2 cellular contexts compared by ENCODE assay signal in the genomic region with DNA sequence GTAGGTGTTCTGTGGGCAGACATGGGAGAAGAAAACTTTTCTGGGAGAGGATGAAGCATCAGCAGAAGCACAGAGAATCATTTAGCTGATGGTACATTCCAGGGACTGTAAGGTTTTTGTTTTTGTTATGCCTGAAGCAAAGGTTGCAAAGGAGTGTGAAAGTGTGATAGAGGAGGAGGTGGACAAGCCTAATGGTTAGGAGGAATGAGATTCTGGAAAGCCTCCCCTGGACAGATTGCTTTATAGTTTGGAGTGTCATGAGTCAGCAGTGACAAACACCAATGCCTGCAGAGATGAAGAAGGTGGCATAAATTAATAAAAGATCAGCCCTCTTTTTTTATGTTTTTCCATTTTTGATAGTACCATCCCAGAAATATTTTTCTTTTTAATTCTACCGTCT.
TF ChIP-seq lines count a peak whose summit lies in the region.

No MANE protein-coding gene starts in this region.

TF ChIP-seq in GM23338, 12 proteins besides CTCF, POLR2A, EP300 and RAD21 (continued from another document):
- TF ChIP-seq REST (IDR thresholded peaks at IDR 0.05; ENCODE audit: unreplicated experiment), result no peak
- TF ChIP-seq ZNF114 (CRISPR knock-in tag; IDR thresholded peaks at IDR 0.05), result no peak
- TF ChIP-seq ZNF331 (CRISPR knock-in tag; IDR thresholded peaks at IDR 0.05; ENCODE audit: low read depth), result no peak
- TF ChIP-seq POLR2AphosphoS5 (IDR thresholded peaks at IDR 0.05; ENCODE audit: low read depth), result no peak
- TF ChIP-seq ZNF462 (CRISPR knock-in tag; IDR thresholded peaks at IDR 0.05), result no peak
- no peak for TF ChIP-seq EZH2phosphoT487 (IDR thresholded peaks at IDR 0.05; ENCODE audit: unreplicated experiment)
- no peak for TF ChIP-seq ETS1 (IDR thresholded peaks at IDR 0.05)
- no peak for TF ChIP-seq STAT1 (IDR thresholded peaks at IDR 0.05; ENCODE audit: unreplicated experiment)
- TF ChIP-seq EZH2 (IDR thresholded peaks at IDR 0.05; ENCODE audit: low read depth, unreplicated experiment), result no peak

TF ChIP-seq in HepG2, 621 proteins besides CTCF, POLR2A, EP300 and RAD21 (continued from another document):
- TF ChIP-seq MAZ (IDR thresholded peaks at IDR 0.05; ENCODE audit: borderline replicate concordance, low read depth, low read length) (no peak), MAZ (CRISPR knock-in tag; IDR thresholded peaks at IDR 0.05; ENCODE audit: low read depth) (no peak), CENPT (CRISPR knock-in tag; IDR thresholded peaks at IDR 0.05; ENCODE audit: low read depth) (no peak), POLR2G (IDR thresholded peaks at IDR 0.05; ENCODE audit: low read depth, low read length) (no peak), ZNF816 (CRISPR knock-in tag; IDR thresholded peaks at IDR 0.05; ENCODE audit: borderline replicate concordance) (no peak), SMYD3 (CRISPR knock-in tag; IDR thresholded peaks at IDR 0.05) (no peak), ELF1 (CRISPR knock-in tag; IDR thresholded peaks at IDR 0.05) (no peak), ZNF747 (CRISPR knock-in tag; IDR thresholded peaks at IDR 0.05; ENCODE audit: borderline replicate concordance) (no peak), KDM1A (CRISPR knock-in tag; IDR thresholded peaks at IDR 0.05) (no peak), PRDM4 (CRISPR knock-in tag; IDR thresholded peaks at IDR 0.05; ENCODE audit: borderline replicate concordance) (no peak), MNT (IDR thresholded peaks at IDR 0.05) (no peak), ATF7-NPFF (CRISPR knock-in tag; IDR thresholded peaks at IDR 0.05; ENCODE audit: low read depth) (no peak), ARNT2 (CRISPR knock-in tag; IDR thresholded peaks at IDR 0.05; ENCODE audit: low read depth) (no peak)
- TF ChIP-seq, protein P1, sequence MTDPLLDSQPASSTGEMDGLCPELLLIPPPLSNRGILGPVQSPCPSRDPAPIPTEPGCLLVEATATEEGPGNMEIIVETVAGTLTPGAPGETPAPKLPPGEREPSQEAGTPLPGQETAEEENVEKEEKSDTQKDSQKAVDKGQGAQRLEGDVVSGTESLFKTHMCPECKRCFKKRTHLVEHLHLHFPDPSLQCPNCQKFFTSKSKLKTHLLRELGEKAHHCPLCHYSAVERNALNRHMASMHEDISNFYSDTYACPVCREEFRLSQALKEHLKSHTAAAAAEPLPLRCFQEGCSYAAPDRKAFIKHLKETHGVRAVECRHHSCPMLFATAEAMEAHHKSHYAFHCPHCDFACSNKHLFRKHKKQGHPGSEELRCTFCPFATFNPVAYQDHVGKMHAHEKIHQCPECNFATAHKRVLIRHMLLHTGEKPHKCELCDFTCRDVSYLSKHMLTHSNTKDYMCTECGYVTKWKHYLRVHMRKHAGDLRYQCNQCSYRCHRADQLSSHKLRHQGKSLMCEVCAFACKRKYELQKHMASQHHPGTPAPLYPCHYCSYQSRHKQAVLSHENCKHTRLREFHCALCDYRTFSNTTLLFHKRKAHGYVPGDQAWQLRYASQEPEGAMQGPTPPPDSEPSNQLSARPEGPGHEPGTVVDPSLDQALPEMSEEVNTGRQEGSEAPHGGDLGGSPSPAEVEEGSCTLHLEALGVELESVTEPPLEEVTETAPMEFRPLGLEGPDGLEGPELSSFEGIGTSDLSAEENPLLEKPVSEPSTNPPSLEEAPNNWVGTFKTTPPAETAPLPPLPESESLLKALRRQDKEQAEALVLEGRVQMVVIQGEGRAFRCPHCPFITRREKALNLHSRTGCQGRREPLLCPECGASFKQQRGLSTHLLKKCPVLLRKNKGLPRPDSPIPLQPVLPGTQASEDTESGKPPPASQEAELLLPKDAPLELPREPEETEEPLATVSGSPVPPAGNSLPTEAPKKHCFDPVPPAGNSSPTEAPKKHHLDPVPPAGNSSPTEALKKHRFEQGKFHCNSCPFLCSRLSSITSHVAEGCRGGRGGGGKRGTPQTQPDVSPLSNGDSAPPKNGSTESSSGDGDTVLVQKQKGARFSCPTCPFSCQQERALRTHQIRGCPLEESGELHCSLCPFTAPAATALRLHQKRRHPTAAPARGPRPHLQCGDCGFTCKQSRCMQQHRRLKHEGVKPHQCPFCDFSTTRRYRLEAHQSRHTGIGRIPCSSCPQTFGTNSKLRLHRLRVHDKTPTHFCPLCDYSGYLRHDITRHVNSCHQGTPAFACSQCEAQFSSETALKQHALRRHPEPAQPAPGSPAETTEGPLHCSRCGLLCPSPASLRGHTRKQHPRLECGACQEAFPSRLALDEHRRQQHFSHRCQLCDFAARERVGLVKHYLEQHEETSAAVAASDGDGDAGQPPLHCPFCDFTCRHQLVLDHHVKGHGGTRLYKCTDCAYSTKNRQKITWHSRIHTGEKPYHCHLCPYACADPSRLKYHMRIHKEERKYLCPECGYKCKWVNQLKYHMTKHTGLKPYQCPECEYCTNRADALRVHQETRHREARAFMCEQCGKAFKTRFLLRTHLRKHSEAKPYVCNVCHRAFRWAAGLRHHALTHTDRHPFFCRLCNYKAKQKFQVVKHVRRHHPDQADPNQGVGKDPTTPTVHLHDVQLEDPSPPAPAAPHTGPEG (CRISPR knock-in tag; IDR thresholded peaks at IDR 0.05), result no peak
- TF ChIP-seq, protein P2, sequence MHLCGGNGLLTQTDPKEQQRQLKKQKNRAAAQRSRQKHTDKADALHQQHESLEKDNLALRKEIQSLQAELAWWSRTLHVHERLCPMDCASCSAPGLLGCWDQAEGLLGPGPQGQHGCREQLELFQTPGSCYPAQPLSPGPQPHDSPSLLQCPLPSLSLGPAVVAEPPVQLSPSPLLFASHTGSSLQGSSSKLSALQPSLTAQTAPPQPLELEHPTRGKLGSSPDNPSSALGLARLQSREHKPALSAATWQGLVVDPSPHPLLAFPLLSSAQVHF (CRISPR knock-in tag; IDR thresholded peaks at IDR 0.05), result no peak
- TF ChIP-seq, protein P3, sequence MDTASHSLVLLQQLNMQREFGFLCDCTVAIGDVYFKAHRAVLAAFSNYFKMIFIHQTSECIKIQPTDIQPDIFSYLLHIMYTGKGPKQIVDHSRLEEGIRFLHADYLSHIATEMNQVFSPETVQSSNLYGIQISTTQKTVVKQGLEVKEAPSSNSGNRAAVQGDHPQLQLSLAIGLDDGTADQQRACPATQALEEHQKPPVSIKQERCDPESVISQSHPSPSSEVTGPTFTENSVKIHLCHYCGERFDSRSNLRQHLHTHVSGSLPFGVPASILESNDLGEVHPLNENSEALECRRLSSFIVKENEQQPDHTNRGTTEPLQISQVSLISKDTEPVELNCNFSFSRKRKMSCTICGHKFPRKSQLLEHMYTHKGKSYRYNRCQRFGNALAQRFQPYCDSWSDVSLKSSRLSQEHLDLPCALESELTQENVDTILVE (CRISPR knock-in tag; IDR thresholded peaks at IDR 0.05), result no peak
- TF ChIP-seq, protein P4, sequence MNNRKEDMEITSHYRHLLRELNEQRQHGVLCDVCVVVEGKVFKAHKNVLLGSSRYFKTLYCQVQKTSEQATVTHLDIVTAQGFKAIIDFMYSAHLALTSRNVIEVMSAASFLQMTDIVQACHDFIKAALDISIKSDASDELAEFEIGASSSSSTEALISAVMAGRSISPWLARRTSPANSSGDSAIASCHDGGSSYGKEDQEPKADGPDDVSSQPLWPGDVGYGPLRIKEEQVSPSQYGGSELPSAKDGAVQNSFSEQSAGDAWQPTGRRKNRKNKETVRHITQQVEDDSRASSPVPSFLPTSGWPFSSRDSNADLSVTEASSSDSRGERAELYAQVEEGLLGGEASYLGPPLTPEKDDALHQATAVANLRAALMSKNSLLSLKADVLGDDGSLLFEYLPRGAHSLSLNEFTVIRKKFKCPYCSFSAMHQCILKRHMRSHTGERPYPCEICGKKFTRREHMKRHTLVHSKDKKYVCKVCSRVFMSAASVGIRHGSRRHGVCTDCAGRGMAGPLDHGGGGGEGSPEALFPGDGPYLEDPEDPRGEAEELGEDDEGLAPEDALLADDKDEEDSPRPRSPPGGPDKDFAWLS (CRISPR knock-in tag; IDR thresholded peaks at IDR 0.05; ENCODE audit: borderline replicate concordance), result no peak
- TF ChIP-seq, protein P5, sequence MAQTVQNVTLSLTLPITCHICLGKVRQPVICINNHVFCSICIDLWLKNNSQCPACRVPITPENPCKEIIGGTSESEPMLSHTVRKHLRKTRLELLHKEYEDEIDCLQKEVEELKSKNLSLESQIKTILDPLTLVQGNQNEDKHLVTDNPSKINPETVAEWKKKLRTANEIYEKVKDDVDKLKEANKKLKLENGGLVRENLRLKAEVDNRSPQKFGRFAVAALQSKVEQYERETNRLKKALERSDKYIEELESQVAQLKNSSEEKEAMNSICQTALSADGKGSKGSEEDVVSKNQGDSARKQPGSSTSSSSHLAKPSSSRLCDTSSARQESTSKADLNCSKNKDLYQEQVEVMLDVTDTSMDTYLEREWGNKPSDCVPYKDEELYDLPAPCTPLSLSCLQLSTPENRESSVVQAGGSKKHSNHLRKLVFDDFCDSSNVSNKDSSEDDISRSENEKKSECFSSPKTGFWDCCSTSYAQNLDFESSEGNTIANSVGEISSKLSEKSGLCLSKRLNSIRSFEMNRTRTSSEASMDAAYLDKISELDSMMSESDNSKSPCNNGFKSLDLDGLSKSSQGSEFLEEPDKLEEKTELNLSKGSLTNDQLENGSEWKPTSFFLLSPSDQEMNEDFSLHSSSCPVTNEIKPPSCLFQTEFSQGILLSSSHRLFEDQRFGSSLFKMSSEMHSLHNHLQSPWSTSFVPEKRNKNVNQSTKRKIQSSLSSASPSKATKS (CRISPR knock-in tag; IDR thresholded peaks at IDR 0.05), result no peak
